ENCODE assay signal across 8 cellular contexts in the genomic region with DNA sequence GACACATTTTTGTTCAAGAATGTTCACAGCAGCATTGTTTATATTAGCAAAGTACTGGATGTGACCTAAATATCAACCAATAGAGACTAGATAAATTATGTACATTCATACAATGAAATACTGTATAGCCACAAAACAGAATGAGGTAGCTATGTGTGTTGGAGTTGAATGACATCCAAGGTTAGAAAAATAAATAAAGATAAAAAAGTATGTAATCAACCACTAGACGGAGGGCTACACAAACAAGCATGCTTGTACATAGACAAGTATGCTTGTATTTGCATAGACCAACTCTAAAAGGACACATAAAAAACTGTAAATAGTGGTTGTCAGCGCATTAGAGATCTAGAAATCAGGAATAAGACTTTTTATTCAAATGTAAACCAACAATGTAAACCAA.
A peak's percentile ranks its signal among the peaks of the same experiment; 100 is the strongest.
DNase-seq lines count a peak whose midpoint lies in the region; TF ChIP-seq lines count a peak whose summit lies in the region.

No MANE protein-coding gene starts in this region.

- TF ChIP-seq POLR2A in erythroblast (IDR thresholded peaks at IDR 0.05; ENCODE audit: low read length), result no peak

- no peak overlapping the region for H3K9ac ChIP-seq in rectal smooth muscle tissue (ENCODE audit: low read length)

- peak overlapping the region; percentile 98 for H3K27ac ChIP-seq in rectal smooth muscle tissue (ENCODE audit: low read depth, low read length)

- H3K27me3 ChIP-seq in rectal smooth muscle tissue (ENCODE audit: control insufficient read depth, insufficient read depth, low read length), result no peaks in the 10 kb centered on the region

- 0 out of 3 replicates have a peak, but pooled peaks have one; percentile 14 for TF ChIP-seq CTCF in GM12872 (IDR thresholded peaks at IDR 0.05; ENCODE audit: insufficient read depth, low read depth, low read length)

- peaks cover 25% of the 10 kb centered on the region for H3K4me1 ChIP-seq in rectal smooth muscle tissue (ENCODE audit: control insufficient read depth, insufficient read depth, low read length)

- H3K4me3 ChIP-seq in rectal smooth muscle tissue (ENCODE audit: low read length), result peak overlapping the region; percentile 92

- H3K36me3 ChIP-seq in rectal smooth muscle tissue (ENCODE audit: control insufficient read depth, insufficient read depth, low read length), result no peaks in the 10 kb centered on the region

- DNase-seq in RKO (ENCODE audit: low spot score), result peak; percentile 38
- peak; percentile 22 to 28 for DNase-seq in erythroblast (lab: John Stamatoyannopoulos, UW)
- DNase-seq in NCI-H446 (lab: John Stamatoyannopoulos, UW), result no peak
- no peak for DNase-seq in DMS153 treated with DMSO at 0.1 percent for 48 hours (lab: John Stamatoyannopoulos, UW; ENCODE audit: unreplicated experiment)
- DNase-seq in islet precursor cell, result no peak
- no peak for DNase-seq in kidney glomerular epithelial cell (lab: John Stamatoyannopoulos, UW)

Comparison
In these comparisons a context has a peak if more than half of its experiments do, and no peak if none do; other contexts are left out.
1. DNase-seq: peak in RKO (single experiment) and erythroblast (2 of 2); none in NCI-H446 (0 of 2), DMS153 treated with DMSO at 0.1 percent for 48 hours (single experiment), islet precursor cell (single experiment) and kidney glomerular epithelial cell (single experiment).